ENCODE assay signal across 9 cellular contexts in the genomic region with DNA sequence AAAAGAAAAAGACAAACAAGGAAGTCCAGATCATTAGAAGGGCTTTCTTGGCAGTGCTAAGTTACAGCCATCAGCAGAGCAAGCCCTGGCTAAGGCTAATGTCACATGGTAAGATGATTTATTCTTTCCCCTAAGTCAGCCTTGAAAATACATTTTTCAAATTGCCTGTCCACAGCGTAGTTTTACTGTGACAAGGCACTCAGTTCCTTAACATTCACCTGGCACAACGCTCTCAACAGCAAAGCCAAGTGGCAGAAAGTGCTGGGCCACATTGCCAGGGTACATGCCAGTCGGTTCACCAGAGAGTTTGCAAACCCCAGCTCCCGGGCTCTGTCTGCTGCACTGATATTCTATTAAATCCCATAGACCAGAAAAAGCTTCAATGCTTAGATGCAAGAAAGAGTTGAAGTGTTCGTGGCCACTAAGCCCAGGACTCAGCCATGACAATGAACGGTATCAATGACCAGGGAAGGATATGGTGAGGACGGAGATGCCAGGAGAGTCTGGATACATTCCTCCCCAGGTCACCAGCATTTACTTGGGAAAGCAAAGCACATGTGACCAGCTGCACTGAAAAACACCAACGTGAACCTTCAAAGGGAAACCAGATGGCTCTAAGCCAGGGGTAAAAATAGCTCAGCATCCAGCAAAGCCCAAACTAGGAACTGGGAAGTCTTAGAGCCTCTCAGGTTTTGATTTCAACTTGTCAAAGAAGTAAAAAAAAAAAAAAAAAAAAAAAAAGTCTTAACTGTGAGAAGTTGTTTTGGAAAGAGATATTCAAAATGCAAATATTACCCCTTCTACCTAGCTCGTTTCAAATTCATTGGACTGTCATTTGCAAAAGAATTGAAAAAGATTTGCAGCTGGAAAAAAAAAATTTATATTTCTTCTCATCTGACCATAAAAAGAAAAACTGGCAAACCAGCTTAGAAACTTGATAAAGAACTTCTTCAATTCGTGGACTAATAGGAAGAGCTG. TPM values are rescaled to one million over a fixed set of nuclear protein-coding genes. Genes with fewer than 3 reads are reported as not detected.
A peak's percentile ranks its signal among the peaks of the same experiment; 100 is the strongest.
DNase-seq lines count a peak whose midpoint lies in the region; ATAC-seq and TF ChIP-seq lines count a peak whose summit lies in the region.
"Had no signal": no experiment of that assay in that cellular context is flagged by ENCODE, and none has a peak within 500 bp of the region (broad histone marks: within the 10 kb centered on the region; RNA-seq: fewer than 3 reads in every experiment).

No MANE protein-coding gene starts in this region.

- peak overlapping the region; percentile 63; the same call in 1 of the 2 replicates for H2AFZ ChIP-seq in GM23338
- H2AFZ ChIP-seq in Karpas-422 (ENCODE audit: low read length) = no peak overlapping the region

- peaks cover 12% of the 10 kb centered on the region; the same call in 1 of the 2 replicates for H3K4me1 ChIP-seq in GM23338 (ENCODE audit: insufficient read depth)
- H3K4me1 ChIP-seq in Karpas-422 (ENCODE audit: low read length) = no peaks in the 10 kb centered on the region

- intact Hi-C loops in left ventricle myocardium superior (cut with micrococcal nuclease) = no loop called here

- DNase-seq in GM23338 (ENCODE audit: low spot score) = peak; percentile 60
- DNase-seq in amniotic epithelial cell (ENCODE audit: low read depth) = peak; percentile 24
- peak; percentile 38 for DNase-seq in left ventricle myocardium superior
- DNase-seq in renal cortical epithelial cell (ENCODE audit: low read depth) = peak; percentile 82
- no peak for DNase-seq in Karpas-422
- no peak for DNase-seq in hippocampal formation (lab: John Stamatoyannopoulos, UW)
- no peak for DNase-seq in NCI-H226

- no peak for TF ChIP-seq CTCF in GM23338 (conservative IDR thresholded peaks at IDR 0.05; ENCODE audit: low read depth in 2 of 2)

- H3K36me3 ChIP-seq in GM23338 (ENCODE audit: insufficient read depth) = no peaks in the 10 kb centered on the region
- H3K36me3 ChIP-seq in Karpas-422 (ENCODE audit: insufficient read depth, low read length) = no peaks in the 10 kb centered on the region

- H3K27me3 Mint-ChIP-seq in GM23338 (ENCODE audit: insufficient read depth, low read depth, poor library complexity) = no peaks in the 10 kb centered on the region

- H3K4me2 ChIP-seq in GM23338 = peak overlapping the region; percentile 8; the same call in 1 of the 2 replicates
- no peak overlapping the region for H3K4me2 ChIP-seq in Karpas-422 (ENCODE audit: low read depth, low read length, poor library complexity, severe bottlenecking)

- H3F3A ChIP-seq in GM23338 (replicated peaks; ENCODE audit: low read depth) = no peaks in the 10 kb centered on the region

- ATAC-seq in GM23338 = peak; percentile 88
- peak; percentile 91 for ATAC-seq in left ventricle myocardium superior
- no peak for ATAC-seq in GM21390 (IDR thresholded peaks at IDR 0.05; ENCODE audit: unreplicated experiment)

- no peak overlapping the region for H3K9ac ChIP-seq in Karpas-422 (ENCODE audit: low read length)

- no peaks in the 10 kb centered on the region for H3K9me3 ChIP-seq in Karpas-422 (ENCODE audit: low read length)

- no peak overlapping the region for H3K4me3 Mint-ChIP-seq in GM23338

- peak overlapping the region; percentile 51 for H3K27ac Mint-ChIP-seq in GM23338
- H3K27ac Mint-ChIP-seq: progenitor cell of endocrine pancreas had no signal

- no peak overlapping the region for H3K4me3 ChIP-seq in GM23338
- no peak overlapping the region for H3K4me3 ChIP-seq in Karpas-422 (ENCODE audit: low read length)

- H3K27me3 ChIP-seq in GM23338 (ENCODE audit: insufficient read depth) = no peaks in the 10 kb centered on the region
- no peaks in the 10 kb centered on the region for H3K27me3 ChIP-seq in Karpas-422 (ENCODE audit: low read length)

- no peak overlapping the region for H3K27ac ChIP-seq in GM23338 (ENCODE audit: low read depth)
- no peak overlapping the region for H3K27ac ChIP-seq in Karpas-422 (ENCODE audit: low read length)

- peaks cover 14% of the 10 kb centered on the region for H3K4me1 Mint-ChIP-seq in GM23338

- H3K9me3 Mint-ChIP-seq in GM23338 = no peaks in the 10 kb centered on the region

- H4K20me1 ChIP-seq in GM23338 (replicated peaks; ENCODE audit: insufficient read depth) = no peaks in the 10 kb centered on the region
- no peaks in the 10 kb centered on the region for H4K20me1 ChIP-seq in Karpas-422 (ENCODE audit: insufficient read depth, low read depth, low read length)

- H3K36me3 Mint-ChIP-seq in GM23338 (ENCODE audit: low read depth) = no peaks in the 10 kb centered on the region

- no peaks in the 10 kb centered on the region for H3K9me2 ChIP-seq in GM23338 (ENCODE audit: insufficient read depth)
- no peaks in the 10 kb centered on the region for H3K9me2 ChIP-seq in Karpas-422 (replicated peaks; ENCODE audit: insufficient read depth, low read length)

- no peaks in the 10 kb centered on the region for H3K79me2 ChIP-seq in GM23338 (replicated peaks; ENCODE audit: insufficient read depth)
- no peaks in the 10 kb centered on the region for H3K79me2 ChIP-seq in Karpas-422 (ENCODE audit: low read length)

TF ChIP-seq in GM23338, 12 proteins besides CTCF, POLR2A, EP300 and RAD21 (continues in another document):
- TF ChIP-seq EZH2 (IDR thresholded peaks at IDR 0.05; ENCODE audit: low read depth, unreplicated experiment) (no peak), NANOG (IDR thresholded peaks at IDR 0.05; ENCODE audit: borderline replicate concordance) (no peak), POLR2AphosphoS5 (IDR thresholded peaks at IDR 0.05; ENCODE audit: low read depth) (no peak), ZNF331 (CRISPR knock-in tag; IDR thresholded peaks at IDR 0.05; ENCODE audit: low read depth) (no peak), STAT1 (IDR thresholded peaks at IDR 0.05; ENCODE audit: unreplicated experiment) (no peak), ZNF462 (CRISPR knock-in tag; IDR thresholded peaks at IDR 0.05) (no peak)

RNA-seq across cellular contexts. Expression of gene MPP7, which starts 23.9 kb away (rescaled TPM):
- total RNA-seq in GM23338 (2014; rRNA removed; shearing (Covaris generic)) = 8.0 and 9.4 TPM in 2 replicates
- polyA plus RNA-seq in GM23338 (2016; fragmentation: Nextera tagmentation; extraction: Ambion mirVana) = 3.9 and 5.0 TPM in 2 replicates
- total RNA-seq in left ventricle myocardium superior (15.3 TPM), renal cortical epithelial cell (1.6 and 2.1 TPM in 2 replicates)
- 0.47 and 0.56 TPM in 2 replicates for total RNA-seq in Karpas-422 (2014; rRNA removed; shearing (Covaris generic); ENCODE audit: low replicate concordance)

Comparison
In these comparisons a context has a peak if more than half of its experiments do, and no peak if none do; other contexts are left out.
1. DNase-seq: peak in GM23338 (single experiment), amniotic epithelial cell (single experiment), left ventricle myocardium superior (single experiment) and renal cortical epithelial cell (single experiment); none in Karpas-422 (single experiment), hippocampal formation (0 of 2) and NCI-H226 (single experiment).